In the genomic region with DNA sequence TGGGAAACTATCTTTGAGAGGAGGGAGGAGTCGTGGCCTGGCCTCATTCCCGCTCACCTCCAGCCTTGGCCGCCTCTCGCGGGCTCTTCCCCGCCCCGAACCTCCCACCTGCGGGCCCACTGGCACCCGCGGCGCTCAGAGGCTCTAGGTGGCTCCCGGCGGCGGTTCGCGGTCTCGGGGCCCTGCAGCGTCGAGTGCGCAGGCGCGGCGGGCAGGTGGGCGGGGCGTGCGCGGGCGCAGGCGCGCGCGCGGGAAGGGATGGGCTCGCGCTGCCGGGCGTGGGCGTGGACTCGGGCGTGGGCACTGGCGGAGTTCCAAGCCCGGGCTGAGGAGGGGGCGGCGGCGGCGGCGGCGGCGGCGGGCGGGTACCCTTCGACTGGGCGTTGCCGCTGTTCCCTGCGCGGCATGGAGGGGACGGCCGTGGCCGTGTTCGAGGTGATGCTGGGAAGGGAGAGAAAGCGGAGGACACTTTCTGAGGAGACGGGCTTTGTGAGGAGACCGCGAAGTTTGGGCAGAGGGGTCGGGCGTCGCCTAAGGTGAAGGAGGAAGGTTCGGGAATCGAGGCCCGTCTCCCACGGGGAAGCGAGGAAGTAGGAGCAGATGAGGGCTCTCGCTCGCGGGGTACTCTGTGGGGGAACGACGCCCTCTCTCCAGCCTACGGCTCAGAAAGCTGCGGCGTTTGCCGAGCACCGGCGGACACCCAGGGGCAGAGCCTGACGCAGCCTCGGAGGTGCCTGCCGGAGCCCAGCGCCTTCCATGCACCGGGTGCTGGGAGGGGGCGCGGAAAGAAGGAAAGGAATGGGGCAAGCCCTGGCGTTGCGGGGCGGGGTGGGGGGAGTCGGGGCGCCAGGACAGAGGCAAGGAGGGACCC, we compare ENCODE assay signal across 8 cellular contexts. TPM values are rescaled to one million over a fixed set of nuclear protein-coding genes. Genes with fewer than 3 reads are reported as not detected.
A peak's percentile ranks its signal among the peaks of the same experiment; 100 is the strongest.
DNase-seq lines count a peak whose midpoint lies in the region; ATAC-seq and TF ChIP-seq lines count a peak whose summit lies in the region.

No MANE protein-coding gene starts in this region.

- DNase-seq in NCI-H1930 (lab: John Stamatoyannopoulos, UW): peak; percentile 74 to 88
- peak; percentile 88 for DNase-seq in T-helper 9 cell
- DNase-seq in astrocyte of the cerebellum (ENCODE audit: low read depth): no peak
- DNase-seq in hepatocyte (ENCODE audit: low spot score): peak; percentile 93
- no peak for DNase-seq in retinal pigment epithelial cell (ENCODE audit: low read depth)

- peaks cover 5% of the 10 kb centered on the region for H3K4me1 ChIP-seq in hepatocyte (ENCODE audit: insufficient read depth)

- no peak for TF ChIP-seq CTCF in astrocyte of the cerebellum (IDR thresholded peaks at IDR 0.05; ENCODE audit: low read depth, low read length, missing control alignments)
- TF ChIP-seq CTCF in hepatocyte (IDR thresholded peaks at IDR 0.05; ENCODE audit: poor library complexity): no peak
- no peak for TF ChIP-seq CTCF in retinal pigment epithelial cell (conservative IDR thresholded peaks at IDR 0.05; ENCODE audit: low read depth, low read length)

- peak overlapping the region; percentile 91 for H3K4me3 ChIP-seq in astrocyte of the cerebellum (ENCODE audit: low read depth, low read length)
- peak overlapping the region; percentile 98 for H3K4me3 ChIP-seq in hepatocyte
- peak overlapping the region; percentile 80 for H3K4me3 ChIP-seq in retinal pigment epithelial cell (ENCODE audit: low read length)

- H3K27me3 ChIP-seq in hepatocyte: no peaks in the 10 kb centered on the region

- H3K79me2 ChIP-seq in hepatocyte: peaks cover 43% of the 10 kb centered on the region

- H3K36me3 ChIP-seq in hepatocyte (replicated peaks; ENCODE audit: insufficient read depth, low read depth): no peaks in the 10 kb centered on the region

- no peaks in the 10 kb centered on the region for H3K9me3 ChIP-seq in hepatocyte (ENCODE audit: low read depth)

- H4K20me1 ChIP-seq in hepatocyte (ENCODE audit: insufficient read depth, poor library complexity, severe bottlenecking): no peaks in the 10 kb centered on the region

- no peaks in the 10 kb centered on the region for H3K9me2 ChIP-seq in hepatocyte (replicated peaks; ENCODE audit: insufficient read depth)

- H3K27ac ChIP-seq in hepatocyte: peak overlapping the region; percentile 81

- H3K4me2 ChIP-seq in hepatocyte: peak overlapping the region; percentile 100

- WGBS in hepatocyte (ENCODE audit: low lambda C conversion rate, missing lambda C conversion rate): 1% methylated on average over 70 of the region's 95 CpGs

- H2AFZ ChIP-seq in hepatocyte: peak overlapping the region; percentile 100

- in situ Hi-C loops in astrocyte of the cerebellum (cut with HindIII; ENCODE audit: low sequenced_read_pairs): no loop called here

- peak; percentile 79 for ATAC-seq in GM18498 (IDR thresholded peaks at IDR 0.05; ENCODE audit: unreplicated experiment)
- ATAC-seq in HG02884 (IDR thresholded peaks at IDR 0.05; ENCODE audit: unreplicated experiment): peak; percentile 75
- no peak for ATAC-seq in HG03378 (IDR thresholded peaks at IDR 0.05; ENCODE audit: unreplicated experiment)

RNA-seq across cellular contexts. Expression of a gene that starts 15.7 kb away (rescaled TPM):
- total RNA-seq in hepatocyte: 115 and 152 TPM in 2 replicates
- polyA plus RNA-seq in hepatocyte: 177 and 183 TPM in 2 replicates

Comparison
In these comparisons a context has a peak if more than half of its experiments do, and no peak if none do; other contexts are left out.
1. DNase-seq: peak in NCI-H1930 (2 of 2), T-helper 9 cell (single experiment) and hepatocyte (single experiment); none in astrocyte of the cerebellum (single experiment) and retinal pigment epithelial cell (single experiment).
2. Peak in every context shown above with its lines, with median percentiles within 50 percentile points of each other: H3K4me3 ChIP-seq.